24 cellular contexts compared by ENCODE assay signal in the genomic region with DNA sequence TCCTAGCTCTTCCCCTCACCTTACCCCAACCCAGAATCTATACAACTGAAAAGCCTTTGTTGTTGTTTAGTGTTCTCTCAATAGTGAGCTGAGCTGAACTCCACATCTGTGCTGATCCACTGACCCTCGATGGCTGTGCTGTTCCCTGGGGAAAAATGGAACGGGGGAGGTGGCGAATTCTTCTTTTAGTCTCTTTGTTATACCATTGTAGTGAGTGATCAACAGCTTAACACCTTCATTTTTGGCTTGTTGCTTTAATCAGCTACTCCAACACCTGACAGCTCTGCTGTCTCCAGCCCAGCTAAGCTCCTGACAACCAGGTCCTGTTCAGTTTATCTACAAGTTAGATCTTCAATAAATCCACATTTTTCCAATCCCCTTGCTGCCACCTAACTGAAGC. TPM values are rescaled to one million over a fixed set of nuclear protein-coding genes. Genes with fewer than 3 reads are reported as not detected.
"Had no signal": no experiment of that assay in that cellular context is flagged by ENCODE, and none has a peak within 500 bp of the region (broad histone marks: within the 10 kb centered on the region; RNA-seq: fewer than 3 reads in every experiment).

No MANE protein-coding gene starts in this region.

- DNase-seq: activated CD4-positive, alpha-beta T cell treated with anti-CD3 and anti-CD28 coated beads for 1 hour; activated CD4-positive, alpha-beta T cell treated with anti-CD3 and anti-CD28 coated beads for 4 hours; activated CD4-positive, alpha-beta T cell treated with anti-CD3 and anti-CD28 coated beads, Interleukin-2, amount 10 ng/mL, durations not matched to agents 7 days and 5 days; activated CD4-positive, alpha-beta T cell treated with anti-CD3 and anti-CD28 coated beads, Interleukin-2, amount 50 U/mL, for 4 hours; activated CD8-positive, alpha-beta memory T cell treated with anti-CD3 and anti-CD28 coated beads for 24 hours; activated CD8-positive, alpha-beta T cell treated with anti-CD3 and anti-CD28 coated beads for 36 hours; activated effector memory CD4-positive, alpha-beta T cell treated with Interleukin-2 at 50 U/mL for 16 hours; activated gamma-delta T cell treated with Interleukin-2 at 50 U/mL for 16 hours; activated naive CD4-positive, alpha-beta T cell treated with anti-CD3 and anti-CD28 coated beads, Interleukin-2, amount 50 U/mL, for 16 hours; activated naive CD4-positive, alpha-beta T cell treated with Interleukin-2 at 50 U/mL for 16 hours; activated T-cell treated with anti-CD3 and anti-CD28 coated beads, Interleukin-2, amount 50 U/mL, for 4 hours; amniotic stem cell; anterior cingulate cortex; brain microvascular endothelial cell; dorsolateral prefrontal cortex; effector memory CD4-positive, alpha-beta T cell; erythroblast; esophagus squamous epithelium; foreskin melanocyte; heart right ventricle; T-helper 2 cell had no signal

- H3K4me3 ChIP-seq: coronary artery, dorsolateral prefrontal cortex, esophagus squamous epithelium, gastroesophageal sphincter, heart right ventricle had no signal

- H3K9me3 ChIP-seq: esophagus squamous epithelium, gastroesophageal sphincter, heart right ventricle had no signal

- H3K27me3 ChIP-seq: brain microvascular endothelial cell, esophagus squamous epithelium, gastroesophageal sphincter, heart right ventricle had no signal

- H3K27ac ChIP-seq: brain microvascular endothelial cell, coronary artery, dorsolateral prefrontal cortex, esophagus squamous epithelium, gastroesophageal sphincter, heart right ventricle had no signal

RNA-seq across cellular contexts. Expression of gene PLA2R1, which starts 25.7 kb away (rescaled TPM):
- total RNA-seq: activated CD4-positive, alpha-beta T cell treated with anti-CD3 and anti-CD28 coated beads, Interleukin-2, amount 10 ng/mL, durations not matched to agents 7 days and 5 days; activated CD8-positive, alpha-beta T cell treated with anti-CD3 and anti-CD28 coated beads for 36 hours; T-helper 1 cell treated with Interleukin-12 subunit alpha and Interleukin-12 subunit beta and Interleukin-4 antibody, amounts not matched to agents 30 ng/mL and 1 ng/mL, for 36 hours had no signal
